17 cellular contexts compared by ENCODE assay signal in the genomic region with DNA sequence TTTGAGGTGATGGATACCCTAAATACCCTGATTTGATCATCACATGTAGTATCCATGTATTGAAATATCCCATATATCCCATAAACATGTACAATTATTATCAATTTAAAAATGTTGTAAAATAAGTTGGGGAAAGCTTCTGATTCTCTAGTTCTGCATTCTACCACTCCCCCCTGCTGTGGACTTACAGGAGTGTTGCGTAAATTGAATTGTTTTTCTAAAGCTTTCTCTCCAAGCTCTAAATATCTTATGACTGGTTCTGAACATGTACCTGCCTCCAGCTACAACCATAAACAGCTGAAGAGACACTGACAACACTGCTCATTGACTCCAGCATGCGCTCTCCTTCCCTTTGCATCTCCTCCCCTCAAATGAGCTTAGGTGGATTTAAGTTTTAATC.
DNase-seq lines count a peak whose midpoint lies in the region; ATAC-seq, FAIRE-seq and TF ChIP-seq lines count a peak whose summit lies in the region.
"Had no signal": no experiment of that assay in that cellular context is flagged by ENCODE, and none has a peak within 500 bp of the region (broad histone marks: within the 10 kb centered on the region; RNA-seq: fewer than 3 reads in every experiment).

No MANE protein-coding gene starts in this region.

- intact Hi-C loops in lower lobe of right lung (cut with DNase I) = no loop called here

- H3K27ac Mint-ChIP-seq in T-helper 17 cell = peak overlapping the region; percentile 45
- no peak overlapping the region for H3K27ac Mint-ChIP-seq in effector memory CD8-positive, alpha-beta T cell
- H3K27ac Mint-ChIP-seq: activated CD4-positive, alpha-beta T cell treated with anti-CD3 and anti-CD28 coated beads for 36 hours had no signal

- DNase-seq in D721Med (ENCODE audit: insufficient read length, low spot score) = peak; percentile 33
- DNase-seq in MV-4-11 (lab: John Stamatoyannopoulos, UW) = peak; percentile 68
- DNase-seq in T-helper 17 cell = no peak
- DNase-seq in fibroblast of villous mesenchyme (ENCODE audit: low read depth) = peak; percentile 70
- no peak for DNase-seq in effector memory CD8-positive, alpha-beta T cell
- no peak for DNase-seq in activated gamma-delta T cell (lab: John Stamatoyannopoulos, UW)
- DNase-seq in lower lobe of right lung = no peak
- DNase-seq: activated CD4-positive, alpha-beta T cell treated with anti-CD3 and anti-CD28 coated beads for 36 hours; Calu3; effector CD4-positive, alpha-beta T cell; NCI-H1092; pancreas; stimulated activated CD4-positive, alpha-beta T cell treated with anti-CD3 and anti-CD28 coated beads, Interleukin-4, amount 100 ng/mL, for 1 hour; T-helper 9 cell had no signal

- H3K4me3 ChIP-seq in fibroblast of villous mesenchyme (ENCODE audit: low read depth, low read length) = no peak overlapping the region
- no peak overlapping the region for H3K4me3 ChIP-seq in lower lobe of right lung
- H3K4me3 ChIP-seq: pancreas had no signal

- peaks cover 13% of the 10 kb centered on the region for H3K36me3 Mint-ChIP-seq in T-helper 17 cell (ENCODE audit: low read depth)
- peaks cover 27% of the 10 kb centered on the region for H3K36me3 Mint-ChIP-seq in effector memory CD8-positive, alpha-beta T cell (ENCODE audit: insufficient read depth)

- TF ChIP-seq CTCF in D721Med (IDR thresholded peaks at IDR 0.05; ENCODE audit: insufficient read depth, missing control alignments) (no peak), fibroblast of villous mesenchyme (IDR thresholded peaks at IDR 0.05; ENCODE audit: insufficient read depth, low read depth, low read length) (no peak), lower lobe of right lung (IDR thresholded peaks at IDR 0.05) (no peak)

- peak; percentile 84 for FAIRE-seq in D721Med (lab: Jason Lieb, UNC)
- FAIRE-seq: bronchial epithelial cell, pancreas had no signal

- ATAC-seq in T-helper 17 cell = no peak
- ATAC-seq in effector memory CD8-positive, alpha-beta T cell (replicated peaks) = no peak
- no peak for ATAC-seq in HG03039 (IDR thresholded peaks at IDR 0.05; ENCODE audit: unreplicated experiment)
- ATAC-seq in lower lobe of right lung = no peak
- ATAC-seq: activated CD4-positive, alpha-beta T cell treated with anti-CD3 and anti-CD28 coated beads for 36 hours; pancreas had no signal

- no peaks in the 10 kb centered on the region for H3K27me3 ChIP-seq in lower lobe of right lung (ENCODE audit: low read depth)
- H3K27me3 ChIP-seq: pancreas had no signal

- peaks cover 12% of the 10 kb centered on the region for H3K36me3 ChIP-seq in lower lobe of right lung
- H3K36me3 ChIP-seq: pancreas had no signal

- H3K9me3 ChIP-seq in T-helper 17 cell (ENCODE audit: control insufficient read depth, low read length, poor library complexity, severe bottlenecking) = no peaks in the 10 kb centered on the region
- H3K9me3 ChIP-seq in lower lobe of right lung = no peaks in the 10 kb centered on the region
- H3K9me3 ChIP-seq: pancreas had no signal

- no peak overlapping the region for H3K4me3 Mint-ChIP-seq in T-helper 17 cell
- H3K4me3 Mint-ChIP-seq in effector memory CD8-positive, alpha-beta T cell = no peak overlapping the region
- H3K4me3 Mint-ChIP-seq: activated CD4-positive, alpha-beta T cell treated with anti-CD3 and anti-CD28 coated beads for 36 hours; activated naive CD4-positive, alpha-beta T cell treated with anti-CD3 and anti-CD28 coated beads, Interleukin-2, amount 50 U/mL, for 24 hours had no signal

- no peaks in the 10 kb centered on the region for H3K27me3 Mint-ChIP-seq in T-helper 17 cell
- H3K27me3 Mint-ChIP-seq in effector memory CD8-positive, alpha-beta T cell = no peaks in the 10 kb centered on the region
- H3K27me3 Mint-ChIP-seq: activated CD4-positive, alpha-beta T cell treated with anti-CD3 and anti-CD28 coated beads for 36 hours; activated naive CD4-positive, alpha-beta T cell treated with anti-CD3 and anti-CD28 coated beads, Interleukin-2, amount 50 U/mL, for 24 hours had no signal

- H3K27ac ChIP-seq in lower lobe of right lung = no peak overlapping the region
- H3K27ac ChIP-seq: pancreas had no signal

- H3K9me3 Mint-ChIP-seq in effector memory CD8-positive, alpha-beta T cell = no peaks in the 10 kb centered on the region
- H3K9me3 Mint-ChIP-seq: activated naive CD4-positive, alpha-beta T cell treated with anti-CD3 and anti-CD28 coated beads, Interleukin-2, amount 50 U/mL, for 24 hours had no signal

- H3K4me1 ChIP-seq in lower lobe of right lung = peaks cover 15% of the 10 kb centered on the region

- peaks cover 35% of the 10 kb centered on the region for H3K4me1 Mint-ChIP-seq in T-helper 17 cell
- H3K4me1 Mint-ChIP-seq in effector memory CD8-positive, alpha-beta T cell (ENCODE audit: low read depth in 2 of 2) = peaks cover 3 to 8% of the 10 kb centered on the region in 2 donors
- H3K4me1 Mint-ChIP-seq: activated CD4-positive, alpha-beta T cell treated with anti-CD3 and anti-CD28 coated beads for 36 hours; activated naive CD4-positive, alpha-beta T cell treated with anti-CD3 and anti-CD28 coated beads, Interleukin-2, amount 50 U/mL, for 24 hours had no signal

Comparison
In these comparisons a context has a peak if more than half of its experiments do, and no peak if none do; other contexts are left out.
1. DNase-seq: peak in D721Med (single experiment), MV-4-11 (single experiment) and fibroblast of villous mesenchyme (single experiment); none in T-helper 17 cell (0 of 3), effector memory CD8-positive, alpha-beta T cell (0 of 3), activated gamma-delta T cell (single experiment) and lower lobe of right lung (single experiment).